ENCODE assay signal across 28 cellular contexts in genomic region chr5:156892864-156893263, GRCh38. TPM values are rescaled to one million over a fixed set of nuclear protein-coding genes. Genes with fewer than 3 reads are reported as not detected.
A peak's percentile ranks its signal among the peaks of the same experiment; 100 is the strongest.
DNase-seq lines count a peak whose midpoint lies in the region; ATAC-seq lines count a peak whose summit lies in the region.
"Had no signal": no experiment of that assay in that cellular context is flagged by ENCODE, and none has a peak within 500 bp of the region (broad histone marks: within the 10 kb centered on the region; RNA-seq: fewer than 3 reads in every experiment).

No MANE protein-coding gene starts in this region.

- no peaks in the 10 kb centered on the region for H3K36me3 ChIP-seq in CD4-positive, CD25-positive, alpha-beta regulatory T cell (ENCODE audit: control insufficient read depth, insufficient read depth, low read length)
- H3K36me3 ChIP-seq in CD8-positive, alpha-beta memory T cell (ENCODE audit: insufficient read depth, low read length) = no peaks in the 10 kb centered on the region
- H3K36me3 ChIP-seq: esophagus squamous epithelium, prostate gland, sigmoid colon, thyroid gland had no signal

- intact Hi-C loops in left cardiac atrium (cut with DNase I) = no loop called here

- CTCF ChIA-PET in CD8-positive, alpha-beta memory T cell (lab: Charles Lee) = interaction anchor here (2.1 kb wide), 1 partner anchor 42 kb away, joined by 7 read pairs; no protein-coding TSS in a partner anchor
- CTCF ChIA-PET in activated CD8-positive, alpha-beta T cell treated with anti-CD3 and anti-CD28 coated beads, Interleukin-2, amount 10 ng/mL, durations not matched to agents 7 days and 5 days (lab: Charles Lee) = interaction anchor here (0.8 to 3.6 kb wide), 8 partner anchors 22 to 239 kb away, joined by 3 to 14 read pairs (median 4); no protein-coding TSS in a partner anchor

- H3K4me1 ChIP-seq in CD4-positive, CD25-positive, alpha-beta regulatory T cell (ENCODE audit: control insufficient read depth, insufficient read depth, low read length, poor library complexity, severe bottlenecking) = peaks cover 11% of the 10 kb centered on the region
- H3K4me1 ChIP-seq in CD8-positive, alpha-beta memory T cell (ENCODE audit: insufficient read depth, low read length) = peaks cover 17% of the 10 kb centered on the region
- H3K4me1 ChIP-seq: esophagus squamous epithelium, prostate gland, sigmoid colon, thyroid gland had no signal

- H3K4me3 Mint-ChIP-seq in CD4-positive, CD25-positive, alpha-beta regulatory T cell = peak overlapping the region in 1 of 4 donors; percentile 26
- H3K4me3 Mint-ChIP-seq in CD8-positive, alpha-beta memory T cell = no peak overlapping the region
- H3K4me3 Mint-ChIP-seq in activated CD8-positive, alpha-beta T cell treated with anti-CD3 and anti-CD28 coated beads, Interleukin-2, amount 10 ng/mL, durations not matched to agents 7 days and 5 days = no peak overlapping the region
- no peak overlapping the region for H3K4me3 Mint-ChIP-seq in memory B cell

- H3K4me3 ChIP-seq in CD4-positive, CD25-positive, alpha-beta regulatory T cell (ENCODE audit: low read depth, low read length) = no peak overlapping the region
- no peak overlapping the region for H3K4me3 ChIP-seq in CD8-positive, alpha-beta memory T cell (ENCODE audit: low read length)
- H3K4me3 ChIP-seq: esophagus squamous epithelium, prostate gland, sigmoid colon, thyroid gland had no signal

- peak overlapping the region in 2 of 3 donors; percentile 71 to 80 for H3K27ac Mint-ChIP-seq in CD4-positive, CD25-positive, alpha-beta regulatory T cell
- peak overlapping the region in 5 of 8 donors; percentile 3 to 81 (median 61) for H3K27ac Mint-ChIP-seq in CD8-positive, alpha-beta memory T cell
- H3K27ac Mint-ChIP-seq in activated CD8-positive, alpha-beta T cell treated with anti-CD3 and anti-CD28 coated beads, Interleukin-2, amount 10 ng/mL, durations not matched to agents 7 days and 5 days = peak overlapping the region; percentile 90
- peak overlapping the region; percentile 49 for H3K27ac Mint-ChIP-seq in memory B cell

- no peak for ATAC-seq in CD4-positive, CD25-positive, alpha-beta regulatory T cell (ENCODE audit: low read depth in 2 of 2)
- ATAC-seq in activated CD8-positive, alpha-beta T cell treated with anti-CD3 and anti-CD28 coated beads, Interleukin-2, amount 10 ng/mL, durations not matched to agents 7 days and 5 days = no peak
- ATAC-seq in memory B cell (ENCODE audit: low read depth) (no peak), GM18907 (IDR thresholded peaks at IDR 0.05; ENCODE audit: unreplicated experiment) (no peak), left cardiac atrium (no peak)
- ATAC-seq: HCT116, left colon had no signal

- H3K36me3 Mint-ChIP-seq in CD4-positive, CD25-positive, alpha-beta regulatory T cell = peaks cover 4% of the 10 kb centered on the region
- peaks cover 0 to 6% (median 0%) of the 10 kb centered on the region in 3 donors for H3K36me3 Mint-ChIP-seq in CD8-positive, alpha-beta memory T cell
- H3K36me3 Mint-ChIP-seq in activated CD8-positive, alpha-beta T cell treated with anti-CD3 and anti-CD28 coated beads, Interleukin-2, amount 10 ng/mL, durations not matched to agents 7 days and 5 days (ENCODE audit: low read depth) = peaks cover 14% of the 10 kb centered on the region
- H3K36me3 Mint-ChIP-seq in memory B cell = peaks cover 3% of the 10 kb centered on the region

- H3K27ac ChIP-seq in CD4-positive, CD25-positive, alpha-beta regulatory T cell (ENCODE audit: insufficient read depth, low read length, poor library complexity, severe bottlenecking) = no peak overlapping the region
- H3K27ac ChIP-seq in CD8-positive, alpha-beta memory T cell (ENCODE audit: low read depth, low read length) = no peak overlapping the region
- H3K27ac ChIP-seq: esophagus squamous epithelium, prostate gland, sigmoid colon, thyroid gland had no signal

- H3K27me3 ChIP-seq in CD4-positive, CD25-positive, alpha-beta regulatory T cell (ENCODE audit: control insufficient read depth, insufficient read depth, low read length) = no peaks in the 10 kb centered on the region
- no peaks in the 10 kb centered on the region for H3K27me3 ChIP-seq in CD8-positive, alpha-beta memory T cell (ENCODE audit: insufficient read depth, low read length, poor library complexity, severe bottlenecking)
- H3K27me3 ChIP-seq: sigmoid colon, thyroid gland had no signal

- peaks cover 11 to 35% (median 27%) of the 10 kb centered on the region in 4 donors for H3K4me1 Mint-ChIP-seq in CD4-positive, CD25-positive, alpha-beta regulatory T cell
- H3K4me1 Mint-ChIP-seq in CD8-positive, alpha-beta memory T cell = peaks cover 20 to 25% (median 25%) of the 10 kb centered on the region in 3 donors
- H3K4me1 Mint-ChIP-seq in activated CD8-positive, alpha-beta T cell treated with anti-CD3 and anti-CD28 coated beads, Interleukin-2, amount 10 ng/mL, durations not matched to agents 7 days and 5 days (ENCODE audit: low read depth) = peaks cover 35% of the 10 kb centered on the region
- H3K4me1 Mint-ChIP-seq in memory B cell = peaks cover 17% of the 10 kb centered on the region

- peaks cover 4% of the 10 kb centered on the region for H3K27me3 Mint-ChIP-seq in CD4-positive, CD25-positive, alpha-beta regulatory T cell
- H3K27me3 Mint-ChIP-seq in CD8-positive, alpha-beta memory T cell = peaks cover 4 to 5% of the 10 kb centered on the region in 2 donors
- no peaks in the 10 kb centered on the region for H3K27me3 Mint-ChIP-seq in activated CD8-positive, alpha-beta T cell treated with anti-CD3 and anti-CD28 coated beads, Interleukin-2, amount 10 ng/mL, durations not matched to agents 7 days and 5 days (ENCODE audit: low read depth)
- H3K27me3 Mint-ChIP-seq in memory B cell = no peaks in the 10 kb centered on the region

- H3K9me3 Mint-ChIP-seq in CD4-positive, CD25-positive, alpha-beta regulatory T cell = peaks cover 0 to 3% (median 0%) of the 10 kb centered on the region in 7 donors
- H3K9me3 Mint-ChIP-seq in CD8-positive, alpha-beta memory T cell = no peaks in the 10 kb centered on the region
- H3K9me3 Mint-ChIP-seq in activated CD8-positive, alpha-beta T cell treated with anti-CD3 and anti-CD28 coated beads, Interleukin-2, amount 10 ng/mL, durations not matched to agents 7 days and 5 days (ENCODE audit: insufficient read depth) = peaks cover 9% of the 10 kb centered on the region
- H3K9me3 Mint-ChIP-seq in memory B cell = peaks cover 2% of the 10 kb centered on the region

- no peaks in the 10 kb centered on the region for H3K9me3 ChIP-seq in CD4-positive, CD25-positive, alpha-beta regulatory T cell (ENCODE audit: control insufficient read depth in 2 of 2, low read length in 2 of 2)
- H3K9me3 ChIP-seq in CD8-positive, alpha-beta memory T cell (ENCODE audit: low read length) = no peaks in the 10 kb centered on the region
- H3K9me3 ChIP-seq: esophagus squamous epithelium, prostate gland, sigmoid colon, thyroid gland had no signal

- no peak for DNase-seq in CD4-positive, CD25-positive, alpha-beta regulatory T cell
- no peak for DNase-seq in CD8-positive, alpha-beta memory T cell
- no peak for DNase-seq in activated CD8-positive, alpha-beta T cell treated with anti-CD3 and anti-CD28 coated beads, Interleukin-2, amount 10 ng/mL, durations not matched to agents 7 days and 5 days
- DNase-seq in memory B cell (ENCODE audit: low spot score in 2 of 2) (no peak), left cardiac atrium (no peak), SK-N-DZ (ENCODE audit: low spot score) (no peak)
- DNase-seq in stimulated activated CD4-positive, alpha-beta T cell treated with anti-CD3 and anti-CD28 coated beads, Interleukin-4, amount 100 ng/mL, for 4 hours = no peak
- DNase-seq: activated CD4-positive, alpha-beta T cell treated with anti-CD3 and anti-CD28 coated beads for 1 hour; activated CD8-positive, alpha-beta memory T cell treated with anti-CD3 and anti-CD28 coated beads, Interleukin-2, amount 50 U/mL, for 48 hours; central memory CD4-positive, alpha-beta T cell; dermis blood vessel endothelial cell; DMS79 treated with DMSO at 0.1 percent for 48 hours; esophagus squamous epithelium; foreskin melanocyte; KG1; left colon; mammary epithelial cell; NCI-H1417 treated with DMSO at 0.1 percent for 48 hours; NCI-H2081 treated with DMSO at 0.1 percent for 48 hours; NCI-H226; sigmoid colon; stimulated activated CD4-positive, alpha-beta T cell treated with anti-CD3 and anti-CD28 coated beads, Interleukin-4, amount 100 ng/mL, for 24 hours; stimulated activated naive CD4-positive, alpha-beta T cell treated with Interleukin-2 at 50 U/mL for 16 hours; thyroid gland had no signal

- POLR2A ChIA-PET in CD8-positive, alpha-beta memory T cell (lab: Charles Lee) = no interaction called here
- POLR2A ChIA-PET in activated CD8-positive, alpha-beta T cell treated with anti-CD3 and anti-CD28 coated beads, Interleukin-2, amount 10 ng/mL, durations not matched to agents 7 days and 5 days (lab: Charles Lee) = interaction anchor here (0.5 to 0.9 kb wide), 2 partner anchors 11 to 250 kb away, joined by 3 read pairs; partner anchors contain the start of gene MED7

RNA-seq across cellular contexts. Expression of gene PPP1R2B, which starts 42.8 kb away (rescaled TPM):
- total RNA-seq in CD4-positive, CD25-positive, alpha-beta regulatory T cell = 1.0 TPM
- polyA plus RNA-seq in CD4-positive, CD25-positive, alpha-beta regulatory T cell = under 1 TPM; 0.10 to 0.30 (median 0.17) TPM
- under 1 TPM in 1 of 2 experiments, not detected in 1; 0.18 TPM for total RNA-seq in CD8-positive, alpha-beta memory T cell
- polyA plus RNA-seq in CD8-positive, alpha-beta memory T cell = 0.10 TPM
- total RNA-seq in activated CD8-positive, alpha-beta T cell treated with anti-CD3 and anti-CD28 coated beads, Interleukin-2, amount 10 ng/mL, durations not matched to agents 7 days and 5 days = under 1 TPM; 0.13 TPM
- not detected for total RNA-seq in left cardiac atrium
- not detected in 2 replicates for polyA plus RNA-seq in SK-N-DZ (2014; cell fraction: cytosol; rRNA removed)
- not detected in 2 replicates for polyA plus RNA-seq in SK-N-DZ (2014; cell fraction: nucleus; rRNA removed)
- total RNA-seq: astrocyte, left colon, mammary epithelial cell, sigmoid colon, thyroid gland had no signal
- polyA plus RNA-seq: mammary epithelial cell had no signal
